20 cellular contexts compared by ENCODE assay signal in the genomic region with DNA sequence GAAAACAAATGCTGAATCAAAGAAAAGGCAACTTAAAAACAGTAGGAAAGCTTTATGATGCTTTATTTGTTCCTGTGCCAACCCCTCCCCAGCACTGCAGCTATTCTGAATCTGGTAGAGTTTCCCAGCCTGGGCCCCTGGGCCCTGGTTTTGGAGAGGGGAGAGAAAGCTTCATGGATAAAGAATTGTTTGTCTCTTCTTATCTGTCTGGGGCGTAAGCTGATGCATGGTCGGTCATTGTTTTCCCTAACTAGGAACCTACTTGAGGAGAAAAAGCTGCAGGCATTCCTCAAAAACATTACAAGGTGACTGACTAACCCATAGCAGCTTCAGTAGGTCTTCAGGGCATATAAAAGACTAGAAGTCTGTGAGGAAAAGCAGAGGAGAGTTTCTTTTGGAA.
DNase-seq lines count a peak whose midpoint lies in the region; ATAC-seq and TF ChIP-seq lines count a peak whose summit lies in the region.
"Had no signal": no experiment of that assay in that cellular context is flagged by ENCODE, and none has a peak within 500 bp of the region (broad histone marks: within the 10 kb centered on the region; RNA-seq: fewer than 3 reads in every experiment).

No MANE protein-coding gene starts in this region.

- no peaks in the 10 kb centered on the region for H3K36me3 Mint-ChIP-seq in WTC11
- H3K36me3 Mint-ChIP-seq in neural crest cell (ENCODE audit: low read depth) = no peaks in the 10 kb centered on the region
- H3K36me3 Mint-ChIP-seq: CD8-positive, alpha-beta T cell had no signal

- CTCF ChIA-PET in WTC11 (lab: Charles Lee) = no interaction called here

- POLR2A ChIA-PET in WTC11 (lab: Charles Lee) = no interaction called here

- H3K9me3 Mint-ChIP-seq in WTC11 = peaks cover 8% of the 10 kb centered on the region
- peaks cover 3% of the 10 kb centered on the region for H3K9me3 Mint-ChIP-seq in neural crest cell

- DNase-seq in ELF-1 (ENCODE audit: low read depth, low spot score) (peak; percentile 44), WTC11 (ENCODE audit: low spot score) (no peak), iPS-NIHi11 (ENCODE audit: low spot score) (peak; percentile 9), neural crest cell (ENCODE audit: low read depth, low spot score) (no peak), breast epithelium (ENCODE audit: low spot score in 2 of 2) (no peak), esophagus muscularis mucosa (ENCODE audit: extremely low spot score) (no peak)
- DNase-seq: CD8-positive, alpha-beta T cell; DMS79 treated with DMSO at 0.1 percent for 48 hours; H7; KBM-7; MV-4-11; NCI-H1417; NCI-H2029 treated with DMSO at 0.1 percent for 48 hours; NCI-H2227 treated with DMSO at 0.1 percent for 48 hours; NCI-H524; SIG-M5 had no signal

- no peaks in the 10 kb centered on the region for H3K27me3 Mint-ChIP-seq in WTC11 (ENCODE audit: low read depth)
- no peaks in the 10 kb centered on the region for H3K27me3 Mint-ChIP-seq in neural crest cell (ENCODE audit: low read depth)

- peak overlapping the region; percentile 89 for H3K27ac Mint-ChIP-seq in WTC11
- peak overlapping the region; percentile 92 for H3K27ac Mint-ChIP-seq in neural crest cell (ENCODE audit: unreplicated experiment)
- H3K27ac Mint-ChIP-seq: CD8-positive, alpha-beta T cell had no signal

- no peak for TF ChIP-seq POLR2A in breast epithelium (IDR thresholded peaks at IDR 0.05)
- TF ChIP-seq POLR2A in esophagus muscularis mucosa (IDR thresholded peaks at IDR 0.05; ENCODE audit: low read depth) = no peak

- ATAC-seq in WTC11 (peak; percentile 66), GM21381 (IDR thresholded peaks at IDR 0.05; ENCODE audit: unreplicated experiment) (no peak), HG03025 (IDR thresholded peaks at IDR 0.05; ENCODE audit: low FRiP score, unreplicated experiment) (no peak)
- ATAC-seq: CD8-positive, alpha-beta T cell; GM12878 had no signal

- peaks cover 11% of the 10 kb centered on the region for H3K4me1 Mint-ChIP-seq in WTC11
- peaks cover 6% of the 10 kb centered on the region for H3K4me1 Mint-ChIP-seq in neural crest cell

- 37% methylated on average over 2 of the region's 2 CpGs for WGBS in esophagus muscularis mucosa

- H3K9me3 ChIP-seq in breast epithelium (peaks cover 0 to 6% of the 10 kb centered on the region in 2 donors), esophagus muscularis mucosa (no peaks in the 10 kb centered on the region)
- H3K9me3 ChIP-seq: BLaER1 had no signal

- H3K27me3 ChIP-seq in breast epithelium (no peaks in the 10 kb centered on the region), esophagus muscularis mucosa (no peaks in the 10 kb centered on the region)
- H3K27me3 ChIP-seq: BLaER1 had no signal

- no peak overlapping the region for H3K4me3 ChIP-seq in breast epithelium
- H3K4me3 ChIP-seq in esophagus muscularis mucosa = no peak overlapping the region
- H3K4me3 ChIP-seq: BLaER1, GM12878 had no signal

- intact Hi-C loops in breast epithelium (cut with DNase I; ENCODE audit: low total_unique reads) = no loop called here
- intact Hi-C loops in esophagus muscularis mucosa (cut with DNase I) = no loop called here

- no peaks in the 10 kb centered on the region for H3K4me1 ChIP-seq in breast epithelium
- H3K4me1 ChIP-seq in esophagus muscularis mucosa = no peaks in the 10 kb centered on the region
- H3K4me1 ChIP-seq: BLaER1 had no signal

- no peak for TF ChIP-seq EP300 in esophagus muscularis mucosa (IDR thresholded peaks at IDR 0.05)

- H3K36me3 ChIP-seq in breast epithelium (no peaks in the 10 kb centered on the region), esophagus muscularis mucosa (no peaks in the 10 kb centered on the region)
- H3K36me3 ChIP-seq: BLaER1 had no signal

- TF ChIP-seq CTCF in WTC11 (IDR thresholded peaks at IDR 0.05) = no peak
- no peak for TF ChIP-seq CTCF in neural crest cell (conservative IDR thresholded peaks at IDR 0.05)
- TF ChIP-seq CTCF in breast epithelium (IDR thresholded peaks at IDR 0.05) = no peak
- no peak for TF ChIP-seq CTCF in esophagus muscularis mucosa (IDR thresholded peaks at IDR 0.05)

- no peak overlapping the region for H3K4me3 Mint-ChIP-seq in WTC11
- H3K4me3 Mint-ChIP-seq in neural crest cell = no peak overlapping the region
- H3K4me3 Mint-ChIP-seq: CD8-positive, alpha-beta T cell had no signal

- H3K27ac ChIP-seq in breast epithelium = no peak overlapping the region
- no peak overlapping the region for H3K27ac ChIP-seq in esophagus muscularis mucosa (replicated peaks in 1 of 4)
- H3K27ac ChIP-seq: BLaER1 had no signal

TF ChIP-seq in WTC11, 78 proteins besides CTCF, POLR2A, EP300 and RAD21 (continues in another document):
- TF ChIP-seq NR2C2 (CRISPR knock-in tag; IDR thresholded peaks at IDR 0.05) (no peak), ZNF416 (CRISPR knock-in tag; IDR thresholded peaks at IDR 0.05) (no peak), ZNF317 (CRISPR knock-in tag; IDR thresholded peaks at IDR 0.05; ENCODE audit: borderline replicate concordance, low read depth) (no peak)
- TF ChIP-seq, protein P1, sequence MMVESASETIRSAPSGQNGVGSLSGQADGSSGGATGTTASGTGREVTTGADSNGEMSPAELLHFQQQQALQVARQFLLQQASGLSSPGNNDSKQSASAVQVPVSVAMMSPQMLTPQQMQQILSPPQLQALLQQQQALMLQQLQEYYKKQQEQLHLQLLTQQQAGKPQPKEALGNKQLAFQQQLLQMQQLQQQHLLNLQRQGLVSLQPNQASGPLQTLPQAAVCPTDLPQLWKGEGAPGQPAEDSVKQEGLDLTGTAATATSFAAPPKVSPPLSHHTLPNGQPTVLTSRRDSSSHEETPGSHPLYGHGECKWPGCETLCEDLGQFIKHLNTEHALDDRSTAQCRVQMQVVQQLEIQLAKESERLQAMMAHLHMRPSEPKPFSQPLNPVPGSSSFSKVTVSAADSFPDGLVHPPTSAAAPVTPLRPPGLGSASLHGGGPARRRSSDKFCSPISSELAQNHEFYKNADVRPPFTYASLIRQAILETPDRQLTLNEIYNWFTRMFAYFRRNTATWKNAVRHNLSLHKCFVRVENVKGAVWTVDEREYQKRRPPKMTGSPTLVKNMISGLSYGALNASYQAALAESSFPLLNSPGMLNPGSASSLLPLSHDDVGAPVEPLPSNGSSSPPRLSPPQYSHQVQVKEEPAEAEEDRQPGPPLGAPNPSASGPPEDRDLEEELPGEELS (CRISPR knock-in tag; IDR thresholded peaks at IDR 0.05) = no peak
- TF ChIP-seq, protein P2, sequence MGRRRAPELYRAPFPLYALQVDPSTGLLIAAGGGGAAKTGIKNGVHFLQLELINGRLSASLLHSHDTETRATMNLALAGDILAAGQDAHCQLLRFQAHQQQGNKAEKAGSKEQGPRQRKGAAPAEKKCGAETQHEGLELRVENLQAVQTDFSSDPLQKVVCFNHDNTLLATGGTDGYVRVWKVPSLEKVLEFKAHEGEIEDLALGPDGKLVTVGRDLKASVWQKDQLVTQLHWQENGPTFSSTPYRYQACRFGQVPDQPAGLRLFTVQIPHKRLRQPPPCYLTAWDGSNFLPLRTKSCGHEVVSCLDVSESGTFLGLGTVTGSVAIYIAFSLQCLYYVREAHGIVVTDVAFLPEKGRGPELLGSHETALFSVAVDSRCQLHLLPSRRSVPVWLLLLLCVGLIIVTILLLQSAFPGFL (CRISPR knock-in tag; IDR thresholded peaks at IDR 0.05; ENCODE audit: borderline replicate concordance) = no peak
- TF ChIP-seq, protein P3, sequence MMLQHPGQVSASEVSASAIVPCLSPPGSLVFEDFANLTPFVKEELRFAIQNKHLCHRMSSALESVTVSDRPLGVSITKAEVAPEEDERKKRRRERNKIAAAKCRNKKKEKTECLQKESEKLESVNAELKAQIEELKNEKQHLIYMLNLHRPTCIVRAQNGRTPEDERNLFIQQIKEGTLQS (CRISPR knock-in tag; conservative IDR thresholded peaks at IDR 0.05) = no peak
- TF ChIP-seq, protein P4, sequence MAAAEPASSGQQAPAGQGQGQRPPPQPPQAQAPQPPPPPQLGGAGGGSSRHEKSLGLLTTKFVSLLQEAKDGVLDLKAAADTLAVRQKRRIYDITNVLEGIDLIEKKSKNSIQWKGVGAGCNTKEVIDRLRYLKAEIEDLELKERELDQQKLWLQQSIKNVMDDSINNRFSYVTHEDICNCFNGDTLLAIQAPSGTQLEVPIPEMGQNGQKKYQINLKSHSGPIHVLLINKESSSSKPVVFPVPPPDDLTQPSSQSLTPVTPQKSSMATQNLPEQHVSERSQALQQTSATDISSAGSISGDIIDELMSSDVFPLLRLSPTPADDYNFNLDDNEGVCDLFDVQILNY (CRISPR knock-in tag; IDR thresholded peaks at IDR 0.05) = no peak
- TF ChIP-seq, protein P5, sequence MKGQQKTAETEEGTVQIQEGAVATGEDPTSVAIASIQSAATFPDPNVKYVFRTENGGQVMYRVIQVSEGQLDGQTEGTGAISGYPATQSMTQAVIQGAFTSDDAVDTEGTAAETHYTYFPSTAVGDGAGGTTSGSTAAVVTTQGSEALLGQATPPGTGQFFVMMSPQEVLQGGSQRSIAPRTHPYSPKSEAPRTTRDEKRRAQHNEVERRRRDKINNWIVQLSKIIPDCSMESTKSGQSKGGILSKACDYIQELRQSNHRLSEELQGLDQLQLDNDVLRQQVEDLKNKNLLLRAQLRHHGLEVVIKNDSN (CRISPR knock-in tag; IDR thresholded peaks at IDR 0.05) = no peak
- TF ChIP-seq, protein P6, sequence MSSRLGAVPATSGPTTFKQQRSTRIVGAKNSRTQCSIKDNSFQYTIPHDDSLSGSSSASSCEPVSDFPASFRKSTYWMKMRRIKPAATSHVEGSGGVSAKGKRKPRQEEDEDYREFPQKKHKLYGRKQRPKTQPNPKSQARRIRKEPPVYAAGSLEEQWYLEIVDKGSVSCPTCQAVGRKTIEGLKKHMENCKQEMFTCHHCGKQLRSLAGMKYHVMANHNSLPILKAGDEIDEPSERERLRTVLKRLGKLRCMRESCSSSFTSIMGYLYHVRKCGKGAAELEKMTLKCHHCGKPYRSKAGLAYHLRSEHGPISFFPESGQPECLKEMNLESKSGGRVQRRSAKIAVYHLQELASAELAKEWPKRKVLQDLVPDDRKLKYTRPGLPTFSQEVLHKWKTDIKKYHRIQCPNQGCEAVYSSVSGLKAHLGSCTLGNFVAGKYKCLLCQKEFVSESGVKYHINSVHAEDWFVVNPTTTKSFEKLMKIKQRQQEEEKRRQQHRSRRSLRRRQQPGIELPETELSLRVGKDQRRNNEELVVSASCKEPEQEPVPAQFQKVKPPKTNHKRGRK (CRISPR knock-in tag; IDR thresholded peaks at IDR 0.05; ENCODE audit: borderline replicate concordance) = no peak
- TF ChIP-seq, protein P7, sequence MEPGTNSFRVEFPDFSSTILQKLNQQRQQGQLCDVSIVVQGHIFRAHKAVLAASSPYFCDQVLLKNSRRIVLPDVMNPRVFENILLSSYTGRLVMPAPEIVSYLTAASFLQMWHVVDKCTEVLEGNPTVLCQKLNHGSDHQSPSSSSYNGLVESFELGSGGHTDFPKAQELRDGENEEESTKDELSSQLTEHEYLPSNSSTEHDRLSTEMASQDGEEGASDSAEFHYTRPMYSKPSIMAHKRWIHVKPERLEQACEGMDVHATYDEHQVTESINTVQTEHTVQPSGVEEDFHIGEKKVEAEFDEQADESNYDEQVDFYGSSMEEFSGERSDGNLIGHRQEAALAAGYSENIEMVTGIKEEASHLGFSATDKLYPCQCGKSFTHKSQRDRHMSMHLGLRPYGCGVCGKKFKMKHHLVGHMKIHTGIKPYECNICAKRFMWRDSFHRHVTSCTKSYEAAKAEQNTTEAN (CRISPR knock-in tag; IDR thresholded peaks at IDR 0.05) = no peak

Comparison
In these comparisons a context has a peak if more than half of its experiments do, and no peak if none do; other contexts are left out.
1. DNase-seq: peak in ELF-1 (single experiment) and iPS-NIHi11 (single experiment); none in WTC11 (single experiment), neural crest cell (single experiment), breast epithelium (0 of 2) and esophagus muscularis mucosa (single experiment).